8 cellular contexts compared by ENCODE assay signal in the genomic region with DNA sequence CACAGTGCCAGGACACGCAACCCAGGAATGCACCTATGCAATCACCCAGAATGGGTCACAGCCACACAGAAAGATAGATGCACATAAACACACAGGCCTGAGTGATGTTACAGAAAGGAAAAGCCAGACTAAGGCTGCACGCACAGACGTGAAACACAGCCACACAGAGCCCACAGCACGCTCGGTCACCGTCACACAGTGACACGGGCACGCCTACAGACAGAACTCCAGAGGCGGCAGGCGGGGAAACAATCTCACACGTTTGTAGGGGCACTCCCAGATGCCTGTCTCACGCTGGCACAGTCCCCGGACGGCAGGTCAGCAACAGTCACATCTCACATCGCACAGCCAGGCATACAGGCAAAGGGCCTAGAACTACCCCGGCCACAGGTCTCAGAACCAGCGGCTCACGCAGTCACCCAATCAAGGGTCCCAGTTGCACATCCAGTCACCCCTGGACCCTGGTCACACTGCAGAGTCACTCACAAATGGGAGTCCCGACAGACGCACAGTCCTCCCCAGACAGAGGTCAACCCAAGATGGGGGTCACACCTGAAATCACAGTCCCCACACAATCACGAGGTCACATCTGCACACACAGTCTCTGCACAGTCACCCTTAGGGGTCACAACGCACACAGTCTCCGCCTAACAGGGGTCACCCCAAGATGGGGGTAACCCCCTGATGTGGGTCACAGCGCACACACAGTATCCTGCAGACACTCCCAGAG. TPM values are rescaled to one million over a fixed set of nuclear protein-coding genes. Genes with fewer than 3 reads are reported as not detected.
A peak's percentile ranks its signal among the peaks of the same experiment; 100 is the strongest.
DNase-seq lines count a peak whose midpoint lies in the region; ATAC-seq and TF ChIP-seq lines count a peak whose summit lies in the region.

No MANE protein-coding gene starts in this region.

- TF ChIP-seq CTCF in WERI-Rb-1 (IDR thresholded peaks at IDR 0.05; ENCODE audit: low read depth, low read length) (no peak), breast epithelium (IDR thresholded peaks at IDR 0.05) (no peak)

- DNase-seq in AML-193 (lab: John Stamatoyannopoulos, UW), result peak; percentile 21 to 26
- DNase-seq in WERI-Rb-1, result no peak
- DNase-seq in breast epithelium (ENCODE audit: low spot score in 2 of 2), result peak in 1 of 2 donors; percentile 60
- DNase-seq in left kidney (ENCODE audit: low read depth, low spot score), result peak; percentile 71
- DNase-seq in stimulated activated CD4-positive, alpha-beta T cell treated with anti-CD3 and anti-CD28 coated beads, Interleukin-2, amount 100 ng/mL, for 48 hours, result peak; percentile 43 to 54
- no peak for DNase-seq in NCI-H1092 (lab: John Stamatoyannopoulos, UW)

- H3K27ac ChIP-seq in WERI-Rb-1 (peak overlapping the region; percentile 83), breast epithelium (peak overlapping the region; percentile 82 to 96)

- H3K36me3 ChIP-seq in WERI-Rb-1 (peaks cover 28% of the 10 kb centered on the region), breast epithelium (no peaks in the 10 kb centered on the region)

- intact Hi-C loops in breast epithelium (cut with DNase I; ENCODE audit: low total_unique reads), result no loop called here

- TF ChIP-seq POLR2A in breast epithelium (IDR thresholded peaks at IDR 0.05), result no peak

- peaks cover 0 to 8% of the 10 kb centered on the region in 2 donors for H3K4me1 ChIP-seq in breast epithelium

- H3K27me3 ChIP-seq in WERI-Rb-1 (ENCODE audit: insufficient read depth, low read depth, severe bottlenecking), result no peaks in the 10 kb centered on the region
- H3K27me3 ChIP-seq in breast epithelium, result no peaks in the 10 kb centered on the region

- ATAC-seq in GM19397 (IDR thresholded peaks at IDR 0.05; ENCODE audit: unreplicated experiment) (peak; percentile 16), HG03521 (IDR thresholded peaks at IDR 0.05; ENCODE audit: unreplicated experiment) (peak; percentile 13)

- peak overlapping the region; percentile 69 for H3K4me3 ChIP-seq in WERI-Rb-1 (ENCODE audit: low read depth, low read length)
- H3K4me3 ChIP-seq in breast epithelium, result peak overlapping the region; percentile 68 to 98 (median 74)

- H3K9me3 ChIP-seq in WERI-Rb-1 (ENCODE audit: severe bottlenecking) (peaks cover 3% of the 10 kb centered on the region), breast epithelium (no peaks in the 10 kb centered on the region)

RNA-seq across cellular contexts. Expression of gene SSH1, which starts 0.8 kb away (rescaled TPM):
- total RNA-seq in breast epithelium, result 10 to 100 TPM; 13.3 to 15.4 (median 13.8) TPM

RNA-seq across cellular contexts. Expression of gene DAO, which starts 23.3 kb away (rescaled TPM):
- not detected for total RNA-seq in breast epithelium

Comparison
In these comparisons a context has a peak if more than half of its experiments do, and no peak if none do; other contexts are left out.
1. DNase-seq: peak in AML-193 (2 of 2), left kidney (single experiment) and stimulated activated CD4-positive, alpha-beta T cell treated with anti-CD3 and anti-CD28 coated beads, Interleukin-2, amount 100 ng/mL, for 48 hours (2 of 2); none in WERI-Rb-1 (single experiment) and NCI-H1092 (single experiment).